Comparison of ENCODE assay signal across 26 cellular contexts in genomic region chr9:85927077-85927476, GRCh38.
"Had no signal": no experiment of that assay in that cellular context is flagged by ENCODE, and none has a peak within 500 bp of the region (broad histone marks: within the 10 kb centered on the region; RNA-seq: fewer than 3 reads in every experiment).

No MANE protein-coding gene starts in this region.

- H3K4me1 ChIP-seq: adrenal gland, gastrocnemius medialis, lower lobe of right lung, neural progenitor cell, spleen, transverse colon had no signal

- H3K27ac Mint-ChIP-seq: activated CD4-positive, alpha-beta T cell treated with anti-CD3 and anti-CD28 coated beads, Interleukin-2, amount 10 ng/mL, durations not matched to agents 7 days and 5 days; activated CD8-positive, alpha-beta T cell treated with anti-CD3 and anti-CD28 coated beads for 36 hours; activated naive CD4-positive, alpha-beta T cell treated with anti-CD3 and anti-CD28 coated beads, Interleukin-2, amount 50 U/mL, for 72 hours; activated T-helper 2 cell treated with anti-CD3 and anti-CD28 coated beads, Interferon-gamma antibody, Interleukin-2, Interleukin-4, amounts not matched to agents 10 μg/mL and 5 μg/mL and 100 μg/mL, durations not matched to agents 14 hours and 24 hours and 36 hours; dendritic cell treated with granulocyte-macrophage colony-stimulating factor and Interleukin-4, amounts not matched to agents 40 ng/mL and 50 ng/mL, for 4 days; endodermal cell; natural killer cell; neural progenitor cell; T-helper 17 cell; WTC11 had no signal

- H3K9me3 ChIP-seq: adrenal gland, gastrocnemius medialis, lower lobe of right lung, spleen, transverse colon had no signal

- H3K4me3 ChIP-seq: adrenal gland, gastrocnemius medialis, lower lobe of right lung, neural progenitor cell, spleen, transverse colon had no signal

- H3K9me3 Mint-ChIP-seq: activated CD4-positive, alpha-beta T cell treated with anti-CD3 and anti-CD28 coated beads, Interleukin-2, amount 10 ng/mL, durations not matched to agents 7 days and 5 days; activated CD8-positive, alpha-beta T cell treated with anti-CD3 and anti-CD28 coated beads for 36 hours; activated naive CD4-positive, alpha-beta T cell treated with anti-CD3 and anti-CD28 coated beads, Interleukin-2, amount 50 U/mL, for 72 hours; activated T-helper 2 cell treated with anti-CD3 and anti-CD28 coated beads, Interferon-gamma antibody, Interleukin-2, Interleukin-4, amounts not matched to agents 10 μg/mL and 5 μg/mL and 100 μg/mL, durations not matched to agents 14 hours and 24 hours and 36 hours; dendritic cell treated with granulocyte-macrophage colony-stimulating factor and Interleukin-4, amounts not matched to agents 40 ng/mL and 50 ng/mL, for 4 days; endodermal cell; natural killer cell; neural progenitor cell; WTC11 had no signal

- H3K36me3 ChIP-seq: adrenal gland, gastrocnemius medialis, lower lobe of right lung, neural progenitor cell, spleen, transverse colon had no signal

- H3K27ac ChIP-seq: adrenal gland, gastrocnemius medialis, lower lobe of right lung, neural progenitor cell, spleen, transverse colon had no signal

- H3K27me3 ChIP-seq: adrenal gland, gastrocnemius medialis, neural progenitor cell, transverse colon had no signal

- DNase-seq: activated CD4-positive, alpha-beta T cell treated with anti-CD3 and anti-CD28 coated beads for 1 hour; activated CD4-positive, alpha-beta T cell treated with anti-CD3 and anti-CD28 coated beads, Interleukin-2, amount 10 ng/mL, durations not matched to agents 7 days and 5 days; activated CD8-positive, alpha-beta T cell treated with anti-CD3 and anti-CD28 coated beads for 36 hours; activated T-cell treated with anti-CD3 and anti-CD28 coated beads, Interleukin-2, amount 50 U/mL, for 48 hours; adrenal gland; central memory CD4-positive, alpha-beta T cell; endodermal cell; gastrocnemius medialis; head of caudate nucleus; hippocampal formation; lower lobe of right lung; mesendoderm; natural killer cell; occipital lobe; right cardiac atrium; spleen; stimulated activated naive CD4-positive, alpha-beta T cell; T-helper 17 cell; transverse colon had no signal

- H3K4me3 Mint-ChIP-seq: activated CD4-positive, alpha-beta T cell treated with anti-CD3 and anti-CD28 coated beads, Interleukin-2, amount 10 ng/mL, durations not matched to agents 7 days and 5 days; activated CD8-positive, alpha-beta T cell treated with anti-CD3 and anti-CD28 coated beads for 36 hours; dendritic cell treated with granulocyte-macrophage colony-stimulating factor and Interleukin-4, amounts not matched to agents 40 ng/mL and 50 ng/mL, for 4 days; endodermal cell; natural killer cell; neural progenitor cell; T-helper 17 cell; WTC11 had no signal

- ATAC-seq: activated CD8-positive, alpha-beta T cell treated with anti-CD3 and anti-CD28 coated beads for 36 hours; activated naive CD4-positive, alpha-beta T cell treated with anti-CD3 and anti-CD28 coated beads, Interleukin-2, amount 50 U/mL, for 72 hours; esophagus mucosa; gastrocnemius medialis; lower lobe of right lung; natural killer cell; SK-N-SH treated with all-trans-retinoic acid at 6 μM for 48 hours; T-helper 17 cell; WTC11 had no signal

- H3K4me1 Mint-ChIP-seq: activated CD4-positive, alpha-beta T cell treated with anti-CD3 and anti-CD28 coated beads, Interleukin-2, amount 10 ng/mL, durations not matched to agents 7 days and 5 days; endodermal cell; natural killer cell; neural progenitor cell; T-helper 17 cell had no signal

- H3K36me3 Mint-ChIP-seq: activated naive CD4-positive, alpha-beta T cell treated with anti-CD3 and anti-CD28 coated beads, Interleukin-2, amount 50 U/mL, for 72 hours; natural killer cell; neural progenitor cell; WTC11 had no signal
